Comparison of ENCODE assay signal across 8 cellular contexts in the genomic region with DNA sequence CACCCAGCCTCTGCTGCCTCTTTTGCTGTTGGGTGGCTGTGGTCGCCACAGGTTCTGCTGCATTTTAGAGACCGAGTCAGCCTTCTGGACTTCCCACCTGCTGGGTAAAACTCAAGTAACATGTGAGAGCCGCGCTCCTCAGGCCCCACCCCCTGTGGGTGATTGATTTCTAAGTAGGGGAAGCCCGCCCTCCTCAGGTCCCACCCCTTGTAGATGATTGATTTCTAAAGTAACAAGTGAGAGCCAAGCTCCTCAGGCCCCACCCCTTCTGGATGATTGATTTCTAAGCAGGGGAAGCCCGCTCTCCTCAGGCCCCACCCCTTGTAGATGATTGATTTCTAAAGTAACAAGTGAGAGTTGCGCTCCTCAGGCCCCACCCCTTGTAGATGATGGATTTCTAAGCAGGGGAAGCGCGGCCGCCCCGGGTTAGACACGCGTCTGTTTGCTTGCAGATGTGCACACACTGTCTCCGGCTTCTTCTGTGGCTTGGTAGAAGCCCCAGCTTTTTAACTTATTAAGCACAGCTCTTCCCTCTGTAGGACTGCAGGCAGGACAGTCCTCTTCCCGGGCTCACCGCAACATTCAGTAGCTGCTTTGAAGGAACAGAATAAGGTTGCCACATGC.
DNase-seq lines count a peak whose midpoint lies in the region; ATAC-seq and TF ChIP-seq lines count a peak whose summit lies in the region.

No MANE protein-coding gene starts in this region.

- ATAC-seq in GM21390 (IDR thresholded peaks at IDR 0.05; ENCODE audit: unreplicated experiment) = peak; percentile 98
- peak; percentile 98 for ATAC-seq in esophagus mucosa

- H3K27me3 ChIP-seq in Caco-2 (replicated peaks; ENCODE audit: control insufficient read depth, insufficient read depth, low read length) = no peaks in the 10 kb centered on the region
- H3K27me3 ChIP-seq in muscle layer of colon (ENCODE audit: control insufficient read depth in 1 of 2, insufficient read depth in 2 of 2, low read length in 2 of 2) = no peaks in the 10 kb centered on the region

- peaks cover 11% of the 10 kb centered on the region for H3K4me1 Mint-ChIP-seq in Caco-2 (ENCODE audit: low read depth, unreplicated experiment)

- H2AFZ ChIP-seq in OCI-LY7 (ENCODE audit: low read length) = peak overlapping the region; percentile 98

- BruUV-seq in Caco-2 (replicated peaks; lab: Mats Ljungman, UMichigan) = no TSS peak
- BruUV-seq in OCI-LY7 (replicated peaks; lab: Mats Ljungman, UMichigan) = no TSS peak

- H3K9me3 ChIP-seq in Caco-2 (no peaks in the 10 kb centered on the region), OCI-LY7 (ENCODE audit: low read length) (no peaks in the 10 kb centered on the region), muscle layer of colon (ENCODE audit: low read length) (no peaks in the 10 kb centered on the region)

- H3K27ac Mint-ChIP-seq in Caco-2 (ENCODE audit: unreplicated experiment) = peak overlapping the region; percentile 75

- intact Hi-C loops in Caco-2 (cut with micrococcal nuclease; ENCODE audit: unreplicated experiment) = loop anchor here (1.0 kb wide), 3 partner anchors 28 to 87 kb away; no protein-coding TSS in a partner anchor
- intact Hi-C loops in OCI-LY7 (cut with micrococcal nuclease; ENCODE audit: unreplicated experiment) = loop anchor here (1.0 to 5.0 kb wide), 2 partner anchors 80 to 282 kb away; a partner anchor contains a TSS

- TF ChIP-seq CTCF in Caco-2 (IDR thresholded peaks at IDR 0.05; ENCODE audit: insufficient read depth in 1 of 2, low read depth in 1 of 2, low read length in 1 of 2, severe bottlenecking in 1 of 2, unreplicated experiment in 1 of 2) (peak in 1 of 2 experiments; percentile 18), OCI-LY7 (conservative IDR thresholded peaks at IDR 0.05; ENCODE audit: low read length) (no peak)

- CTCF ChIA-PET in Caco-2 (lab: Charles Lee) (interaction anchor here (0.6 to 1.5 kb wide), 8 partner anchors 15 to 1247 kb away, joined by 3 to 18 read pairs (median 3); a partner anchor contains a TSS), OCI-LY7 (lab: Charles Lee; ENCODE audit: unreplicated experiment) (interaction anchor here (0.6 kb wide), 4 partner anchors 87 to 774 kb away, joined by 3 to 7 read pairs (median 4); a partner anchor contains a TSS)

- H3K36me3 ChIP-seq in Caco-2 (ENCODE audit: control insufficient read depth, insufficient read depth, low read length) (no peaks in the 10 kb centered on the region), OCI-LY7 (ENCODE audit: insufficient read depth, low read length) (no peaks in the 10 kb centered on the region), muscle layer of colon (ENCODE audit: insufficient read depth, low read length) (no peaks in the 10 kb centered on the region)

- H3K9ac ChIP-seq in muscle layer of colon (ENCODE audit: low read length) = no peak overlapping the region

- peak overlapping the region; percentile 77 for H3K4me3 Mint-ChIP-seq in Caco-2 (ENCODE audit: unreplicated experiment)

- H3K9me3 Mint-ChIP-seq in Caco-2 (ENCODE audit: unreplicated experiment) = no peaks in the 10 kb centered on the region

- peak; percentile 92 to 97 for DNase-seq in Caco-2
- peak in 75 of 76 experiments; percentile 26 to 95 (median 82) for DNase-seq in HUDEP-2 (lab: John Stamatoyannopoulos, UW; ENCODE audit: unreplicated experiment in 76 of 76)
- DNase-seq in OCI-LY7 (ENCODE audit: low spot score) = peak; percentile 98
- peak; percentile 83 for DNase-seq in activated T-cell treated with anti-CD3 and anti-CD28 coated beads for 48 hours (ENCODE audit: low read depth)
- peak; percentile 61 to 73 for DNase-seq in stimulated activated CD8-positive, alpha-beta memory T cell treated with anti-CD3 and anti-CD28 coated beads, Interleukin-7, amount 100 ng/mL, for 1 hour (ENCODE audit: low read depth in 2 of 2)

- peak overlapping the region; percentile 82 for H3K4me2 ChIP-seq in OCI-LY7 (ENCODE audit: low read length)

- no peaks in the 10 kb centered on the region for H3K36me3 Mint-ChIP-seq in Caco-2 (ENCODE audit: insufficient read depth, unreplicated experiment)

- POLR2A ChIA-PET in Caco-2 (lab: Charles Lee) = interaction anchor here (0.5 to 1.0 kb wide), 4 partner anchors 81 to 673 kb away, joined by 3 to 5 read pairs (median 4); a partner anchor contains a TSS
- POLR2A ChIA-PET in OCI-LY7 (lab: Charles Lee) = interaction anchor here (0.6 to 1.3 kb wide), 7 partner anchors 13 to 960 kb away, joined by 3 to 7 read pairs (median 3); no protein-coding TSS in a partner anchor

- H3K27ac ChIP-seq in OCI-LY7 (ENCODE audit: low read depth, low read length, poor library complexity, severe bottlenecking) (peak overlapping the region; percentile 27), muscle layer of colon (ENCODE audit: low read depth, low read length) (peak overlapping the region; percentile 3)

- H3K4me3 ChIP-seq in Caco-2 (ENCODE audit: low read depth, low read length) (peak overlapping the region; percentile 37), OCI-LY7 (ENCODE audit: low read depth, low read length, poor library complexity, severe bottlenecking) (peak overlapping the region; percentile 58), muscle layer of colon (ENCODE audit: low read depth in 1 of 2, low read length in 2 of 2) (peak overlapping the region; percentile 29 to 60)

- H3K79me2 ChIP-seq in OCI-LY7 (ENCODE audit: insufficient read depth, low read depth, low read length) = no peaks in the 10 kb centered on the region

- H3K27me3 Mint-ChIP-seq in Caco-2 (ENCODE audit: insufficient read depth, unreplicated experiment) = no peaks in the 10 kb centered on the region

- H3K4me1 ChIP-seq in Caco-2 (0 out of 2 replicates have a peak, but pooled peaks cover 6% of the 10 kb centered on the region), OCI-LY7 (ENCODE audit: insufficient read depth, low read length, poor library complexity, severe bottlenecking) (peaks cover 15% of the 10 kb centered on the region), muscle layer of colon (ENCODE audit: insufficient read depth, low read length) (peaks cover 18% of the 10 kb centered on the region)

- no peaks in the 10 kb centered on the region for H4K20me1 ChIP-seq in OCI-LY7 (ENCODE audit: insufficient read depth, low read length)

- H3K9me2 ChIP-seq in OCI-LY7 (ENCODE audit: insufficient read depth, low read length) = no peaks in the 10 kb centered on the region

Comparison
In these comparisons a context has a peak if more than half of its experiments do, and no peak if none do; other contexts are left out.
1. Peak in every context shown above with its lines: DNase-seq, ATAC-seq, H3K4me3 ChIP-seq and H3K27ac ChIP-seq.